20 cellular contexts compared by ENCODE assay signal in genomic region chr4:139889901-139890300, GRCh38.
DNase-seq lines count a peak whose midpoint lies in the region; ATAC-seq, FAIRE-seq and TF ChIP-seq lines count a peak whose summit lies in the region.
"Had no signal": no experiment of that assay in that cellular context is flagged by ENCODE, and none has a peak within 500 bp of the region (broad histone marks: within the 10 kb centered on the region; RNA-seq: fewer than 3 reads in every experiment).

No MANE protein-coding gene starts in this region.

- POLR2A ChIA-PET in HepG2 (lab: Yijun Ruan, JAX): no interaction called here

- H3K9me3 Mint-ChIP-seq in neural progenitor cell: no peaks in the 10 kb centered on the region
- H3K9me3 Mint-ChIP-seq: CD4-positive, alpha-beta T cell; IgD-negative memory B cell had no signal

- no peak overlapping the region for H3K4me3 ChIP-seq in HepG2 (replicated peaks in 1 of 3; ENCODE audit: insufficient read depth in 1 of 3, low read depth in 2 of 3, low read length in 3 of 3)
- H3K4me3 ChIP-seq in right lobe of liver: no peak overlapping the region
- no peak overlapping the region for H3K4me3 ChIP-seq in neural progenitor cell
- no peak overlapping the region for H3K4me3 ChIP-seq in uterus
- no peak overlapping the region for H3K4me3 ChIP-seq in ovary
- H3K4me3 ChIP-seq: MG63 had no signal

- no peak overlapping the region for H3K9ac ChIP-seq in HepG2 (ENCODE audit: insufficient read depth, low read depth, low read length)
- no peak overlapping the region for H3K9ac ChIP-seq in neural progenitor cell

- TF ChIP-seq EP300 in HepG2 (IDR thresholded peaks at IDR 0.05; ENCODE audit: low read depth in 2 of 2, low read length in 2 of 2) (no peak), HepG2 (CRISPR knock-in tag; IDR thresholded peaks at IDR 0.05; ENCODE audit: borderline replicate concordance) (no peak), ovary (IDR thresholded peaks at IDR 0.05) (no peak)

- peaks cover 11% of the 10 kb centered on the region for H3K36me3 Mint-ChIP-seq in neural progenitor cell
- H3K36me3 Mint-ChIP-seq: IgD-negative memory B cell had no signal

- CTCF ChIA-PET in HepG2 (lab: Yijun Ruan, JAX; ENCODE audit: low intra/inter-chr PET ratio, low total read pairs): no interaction called here

- H3K9me3 ChIP-seq in HepG2 (ENCODE audit: low read length) (no peaks in the 10 kb centered on the region), right lobe of liver (no peaks in the 10 kb centered on the region), neural progenitor cell (ENCODE audit: low read depth) (no peaks in the 10 kb centered on the region), uterus (no peaks in the 10 kb centered on the region), ovary (no peaks in the 10 kb centered on the region)
- H3K9me3 ChIP-seq: Caco-2, MG63 had no signal

- ATAC-seq in HepG2: 0 out of 3 replicates have a peak, but pooled peaks have one; percentile 23
- ATAC-seq in right lobe of liver: no peak

- no peak for FAIRE-seq in HepG2 (lab: Jason Lieb, UNC)
- FAIRE-seq: G401.6 had no signal

- BruUV-seq in HepG2 (replicated peaks; lab: Mats Ljungman, UMichigan): no TSS peak

- TF ChIP-seq POLR2A in HepG2 (IDR thresholded peaks at IDR 0.05; ENCODE audit: insufficient read depth in 1 of 2, low read depth in 2 of 2, low read length in 2 of 2) (no peak), right lobe of liver (IDR thresholded peaks at IDR 0.05) (no peak), uterus (IDR thresholded peaks at IDR 0.05) (no peak), ovary (IDR thresholded peaks at IDR 0.05) (no peak)

- peaks cover 23% of the 10 kb centered on the region for H3K4me1 ChIP-seq in HepG2 (ENCODE audit: insufficient read depth, low read length)
- H3K4me1 ChIP-seq in right lobe of liver: peaks cover 0 to 8% (median 0%) of the 10 kb centered on the region in 4 donors
- peaks cover 31% of the 10 kb centered on the region for H3K4me1 ChIP-seq in neural progenitor cell
- H3K4me1 ChIP-seq in uterus: no peaks in the 10 kb centered on the region
- H3K4me1 ChIP-seq in ovary (ENCODE audit: insufficient read depth): peaks cover 3% of the 10 kb centered on the region
- H3K4me1 ChIP-seq: Caco-2 had no signal

- DNase-seq in HepG2 (ENCODE audit: low spot score) (no peak), right lobe of liver (no peak), neural progenitor cell (ENCODE audit: low spot score) (no peak), NCI-H2081 treated with DMSO at 0.1 percent for 48 hours (lab: John Stamatoyannopoulos, UW) (no peak), uterus (no peak), ovary (no peak)
- DNase-seq: Caco-2; CD4-positive, alpha-beta T cell; H7; Kasumi-1; MG63; NCI-H1048; NCI-H1436; NCI-H2029 treated with DMSO at 0.1 percent for 48 hours; NCI-H2171 treated with DMSO at 0.1 percent for 48 hours; OCI-M1 had no signal

- H3K36me3 ChIP-seq in HepG2 (replicated peaks in 1 of 2; ENCODE audit: control insufficient read depth in 1 of 2, insufficient read depth in 2 of 2, low read length in 2 of 2) (no peaks in the 10 kb centered on the region), right lobe of liver (no peaks in the 10 kb centered on the region), neural progenitor cell (no peaks in the 10 kb centered on the region), uterus (no peaks in the 10 kb centered on the region), ovary (no peaks in the 10 kb centered on the region)
- H3K36me3 ChIP-seq: MG63 had no signal

- H3K79me2 ChIP-seq in HepG2 (ENCODE audit: insufficient read depth, low read length): no peaks in the 10 kb centered on the region
- H3K79me2 ChIP-seq in neural progenitor cell (ENCODE audit: low read depth): peaks cover 5% of the 10 kb centered on the region

- peak overlapping the region; percentile 20 for H3K27ac Mint-ChIP-seq in neural progenitor cell
- H3K27ac Mint-ChIP-seq: B cell; CD4-positive, alpha-beta T cell; IgD-negative memory B cell had no signal

- H3K27me3 Mint-ChIP-seq in neural progenitor cell (ENCODE audit: insufficient read depth, low read depth): no peaks in the 10 kb centered on the region
- H3K27me3 Mint-ChIP-seq: B cell; CD4-positive, alpha-beta T cell; IgD-negative memory B cell had no signal

- H3K4me3 Mint-ChIP-seq in neural progenitor cell: no peak overlapping the region
- H3K4me3 Mint-ChIP-seq: B cell; CD4-positive, alpha-beta T cell; IgD-negative memory B cell had no signal

- in situ Hi-C loops in HepG2 (cut with HindIII; ENCODE audit: extremely low pct_ligation_motif_present, low pct_unique_long_range_greater_than_20kb): no loop called here

- H3K4me1 Mint-ChIP-seq in neural progenitor cell: peaks cover 26% of the 10 kb centered on the region

- H3K27me3 ChIP-seq in HepG2 (ENCODE audit: control insufficient read depth in 1 of 2, insufficient read depth in 2 of 2, low read length in 2 of 2): peaks cover 0 to 13% of the 10 kb centered on the region in 2 experiments; a peak in 2 of 5 replicates
- no peaks in the 10 kb centered on the region for H3K27me3 ChIP-seq in right lobe of liver
- no peaks in the 10 kb centered on the region for H3K27me3 ChIP-seq in neural progenitor cell
- H3K27me3 ChIP-seq in uterus: no peaks in the 10 kb centered on the region
- H3K27me3 ChIP-seq in ovary: no peaks in the 10 kb centered on the region
- H3K27me3 ChIP-seq: MG63 had no signal

- H2AFZ ChIP-seq in HepG2 (ENCODE audit: low read length) (no peak overlapping the region), neural progenitor cell (replicated peaks) (no peak overlapping the region)

- H3F3A ChIP-seq in neural progenitor cell (ENCODE audit: low read depth): peaks cover 5% of the 10 kb centered on the region

- TF ChIP-seq RAD21 in HepG2 (CRISPR knock-in tag; IDR thresholded peaks at IDR 0.05): no peak

- no peak overlapping the region for H3K4me2 ChIP-seq in HepG2 (ENCODE audit: low read depth, low read length)
- no peak overlapping the region for H3K4me2 ChIP-seq in neural progenitor cell

- no peaks in the 10 kb centered on the region for H4K20me1 ChIP-seq in HepG2 (ENCODE audit: insufficient read depth, low read length)
- peaks cover under 1% of the 10 kb centered on the region for H4K20me1 ChIP-seq in neural progenitor cell (ENCODE audit: low read depth)

- TF ChIP-seq CTCF in HepG2 (CRISPR knock-in tag; IDR thresholded peaks at IDR 0.05): no peak
- no peak for TF ChIP-seq CTCF in right lobe of liver (IDR thresholded peaks at IDR 0.05)
- TF ChIP-seq CTCF in VCaP (conservative IDR thresholded peaks at IDR 0.05): no peak
- no peak for TF ChIP-seq CTCF in neural progenitor cell (IDR thresholded peaks at IDR 0.05)
- no peak for TF ChIP-seq CTCF in uterus (IDR thresholded peaks at IDR 0.05)
- TF ChIP-seq CTCF in ovary (IDR thresholded peaks at IDR 0.05): no peak

- H3K27ac ChIP-seq in HepG2 (ENCODE audit: extremely low read length, insufficient read depth, low read length): no peak overlapping the region
- no peak overlapping the region for H3K27ac ChIP-seq in right lobe of liver
- peak overlapping the region; percentile 96 for H3K27ac ChIP-seq in VCaP
- no peak overlapping the region for H3K27ac ChIP-seq in neural progenitor cell
- H3K27ac ChIP-seq in uterus: no peak overlapping the region
- no peak overlapping the region for H3K27ac ChIP-seq in ovary

- 29% methylated on average over 6 of the region's 6 CpGs for WGBS in HepG2 (ENCODE audit: low lambda C conversion rate)
- WGBS in right lobe of liver (ENCODE audit: insufficient coverage, low coverage, low lambda C conversion rate, missing lambda C conversion rate): 77% methylated on average over 6 of the region's 6 CpGs
- 91 to 95% (median 94%) methylated on average over 6 of the region's 6 CpGs for WGBS in ovary, 3 donors

- intact Hi-C loops in HepG2 (cut with micrococcal nuclease; ENCODE audit: unreplicated experiment) (no loop called here), right lobe of liver (cut with DNase I) (no loop called here), uterus (cut with DNase I; ENCODE audit: low total_unique reads) (no loop called here), ovary (cut with DNase I) (loop anchor here in 1 of 4 donors (10.0 kb wide), 1 partner anchor 735 kb away; no protein-coding TSS in a partner anchor)

TF ChIP-seq in HepG2, 621 proteins besides CTCF, POLR2A, EP300 and RAD21:
- TF ChIP-seq MBNL3 (CRISPR knock-in tag; conservative IDR thresholded peaks at IDR 0.05) (no peak), ZNF768 (CRISPR knock-in tag; IDR thresholded peaks at IDR 0.05) (peak; percentile 28; the same call in 1 of the 2 replicates), TP53 (CRISPR knock-in tag; conservative IDR thresholded peaks at IDR 0.05) (no peak), SIX4 (CRISPR knock-in tag; IDR thresholded peaks at IDR 0.05) (no peak), KDM5A (IDR thresholded peaks at IDR 0.05; ENCODE audit: borderline replicate concordance, low read length) (no peak), ZNF616 (CRISPR knock-in tag; IDR thresholded peaks at IDR 0.05; ENCODE audit: low read depth) (no peak), CC2D1A (CRISPR knock-in tag; IDR thresholded peaks at IDR 0.05) (no peak)
TF ChIP-seq in HepG2: peak in this region for 1.
